In genomic region chr12:92105110-92105509, GRCh38 we compare ENCODE assay signal across 16 cellular contexts. TPM values are rescaled to one million over a fixed set of nuclear protein-coding genes. Genes with fewer than 3 reads are reported as not detected.
DNase-seq lines count a peak whose midpoint lies in the region; ATAC-seq lines count a peak whose summit lies in the region.
"Had no signal": no experiment of that assay in that cellular context is flagged by ENCODE, and none has a peak within 500 bp of the region (broad histone marks: within the 10 kb centered on the region; RNA-seq: fewer than 3 reads in every experiment).

No MANE protein-coding gene starts in this region.

- no peaks in the 10 kb centered on the region for H3K36me3 ChIP-seq in CD8-positive, alpha-beta memory T cell (ENCODE audit: insufficient read depth, low read length)
- no peaks in the 10 kb centered on the region for H3K36me3 ChIP-seq in naive thymus-derived CD4-positive, alpha-beta T cell (ENCODE audit: control insufficient read depth in 2 of 3, insufficient read depth in 3 of 3, low read length in 3 of 3)
- H3K36me3 ChIP-seq: BLaER1 treated with 17β-estradiol and CSF1 and Interleukin-3, amounts not matched to agents 10 nM and 100 nM had no signal

- H3K27me3 ChIP-seq in CD8-positive, alpha-beta memory T cell (ENCODE audit: insufficient read depth, low read length, poor library complexity, severe bottlenecking), result no peaks in the 10 kb centered on the region
- H3K27me3 ChIP-seq in naive thymus-derived CD4-positive, alpha-beta T cell (ENCODE audit: control insufficient read depth in 2 of 2, insufficient read depth in 2 of 2, low read length in 2 of 2), result no peaks in the 10 kb centered on the region
- H3K27me3 ChIP-seq: BLaER1 treated with 17β-estradiol and CSF1 and Interleukin-3, amounts not matched to agents 10 nM and 100 nM had no signal

- H3K4me3 Mint-ChIP-seq in activated T-cell treated with anti-CD3 and anti-CD28 coated beads, Interleukin-2, amount 50 U/mL, for 24 hours, result peak overlapping the region; percentile 51
- no peak overlapping the region for H3K4me3 Mint-ChIP-seq in CD8-positive, alpha-beta memory T cell
- peak overlapping the region; percentile 27 for H3K4me3 Mint-ChIP-seq in activated naive CD8-positive, alpha-beta T cell treated with anti-CD3 and anti-CD28 coated beads for 36 hours
- peak overlapping the region; percentile 26 to 91 (median 70) for H3K4me3 Mint-ChIP-seq in naive thymus-derived CD4-positive, alpha-beta T cell
- H3K4me3 Mint-ChIP-seq: GM23338 had no signal

- peaks cover 8% of the 10 kb centered on the region for H3K9me3 Mint-ChIP-seq in activated T-cell treated with anti-CD3 and anti-CD28 coated beads, Interleukin-2, amount 50 U/mL, for 24 hours
- H3K9me3 Mint-ChIP-seq in CD8-positive, alpha-beta memory T cell, result no peaks in the 10 kb centered on the region
- H3K9me3 Mint-ChIP-seq in activated naive CD8-positive, alpha-beta T cell treated with anti-CD3 and anti-CD28 coated beads for 36 hours, result peaks cover 7% of the 10 kb centered on the region
- H3K9me3 Mint-ChIP-seq in naive thymus-derived CD4-positive, alpha-beta T cell, result peaks cover 0 to 10% (median 4%) of the 10 kb centered on the region in 11 donors
- H3K9me3 Mint-ChIP-seq: GM23338 had no signal

- CTCF ChIA-PET in CD8-positive, alpha-beta memory T cell (lab: Charles Lee), result interaction anchor here (1.3 kb wide), 1 partner anchor 74 kb away, joined by 3 read pairs; no protein-coding TSS in a partner anchor
- CTCF ChIA-PET in naive thymus-derived CD4-positive, alpha-beta T cell (lab: Charles Lee), result interaction anchor here (0.8 to 1.1 kb wide), 4 partner anchors 9 to 54 kb away, joined by 3 to 5 read pairs (median 3); no protein-coding TSS in a partner anchor

- H3K9me3 ChIP-seq in CD8-positive, alpha-beta memory T cell (ENCODE audit: low read length), result no peaks in the 10 kb centered on the region
- H3K9me3 ChIP-seq in naive thymus-derived CD4-positive, alpha-beta T cell (ENCODE audit: control insufficient read depth in 2 of 3, low read length in 3 of 3), result peaks cover 0 to 4% (median 0%) of the 10 kb centered on the region in 3 experiments

- H3K27ac Mint-ChIP-seq in activated T-cell treated with anti-CD3 and anti-CD28 coated beads, Interleukin-2, amount 50 U/mL, for 24 hours, result peak overlapping the region; percentile 74
- peak overlapping the region in 1 of 8 donors; percentile 32 for H3K27ac Mint-ChIP-seq in CD8-positive, alpha-beta memory T cell
- H3K27ac Mint-ChIP-seq in activated naive CD8-positive, alpha-beta T cell treated with anti-CD3 and anti-CD28 coated beads for 36 hours, result peak overlapping the region; percentile 60
- peak overlapping the region in 8 of 9 donors; percentile 77 to 92 (median 84) for H3K27ac Mint-ChIP-seq in naive thymus-derived CD4-positive, alpha-beta T cell
- H3K27ac Mint-ChIP-seq: GM23338 had no signal

- no peaks in the 10 kb centered on the region for H3K27me3 Mint-ChIP-seq in activated T-cell treated with anti-CD3 and anti-CD28 coated beads, Interleukin-2, amount 50 U/mL, for 24 hours
- no peaks in the 10 kb centered on the region for H3K27me3 Mint-ChIP-seq in CD8-positive, alpha-beta memory T cell
- H3K27me3 Mint-ChIP-seq in activated naive CD8-positive, alpha-beta T cell treated with anti-CD3 and anti-CD28 coated beads for 36 hours, result no peaks in the 10 kb centered on the region
- no peaks in the 10 kb centered on the region for H3K27me3 Mint-ChIP-seq in naive thymus-derived CD4-positive, alpha-beta T cell

- H3K27ac ChIP-seq in CD8-positive, alpha-beta memory T cell (ENCODE audit: low read depth, low read length), result no peak overlapping the region
- peak overlapping the region; percentile 28 for H3K27ac ChIP-seq in naive thymus-derived CD4-positive, alpha-beta T cell (ENCODE audit: low read depth, low read length)
- H3K27ac ChIP-seq: BLaER1 treated with 17β-estradiol and CSF1 and Interleukin-3, amounts not matched to agents 10 nM and 100 nM had no signal

- DNase-seq in activated T-cell treated with anti-CD3 and anti-CD28 coated beads, Interleukin-2, amount 50 U/mL, for 24 hours, result no peak
- DNase-seq in activated T-cell treated with anti-CD3 and anti-CD28 coated beads, Interleukin-2, amount 50 U/mL, for 1 hour, result no peak
- DNase-seq in CD8-positive, alpha-beta memory T cell, result no peak
- DNase-seq in activated naive CD8-positive, alpha-beta T cell treated with anti-CD3 and anti-CD28 coated beads for 36 hours, result no peak
- no peak for DNase-seq in naive thymus-derived CD4-positive, alpha-beta T cell
- DNase-seq: Calu3, DMS79 treated with DMSO at 0.1 percent for 48 hours, NCI-H1092, NCI-H1694, NCI-H69, PC-3 had no signal

- peaks cover 11% of the 10 kb centered on the region for H3K36me3 Mint-ChIP-seq in activated T-cell treated with anti-CD3 and anti-CD28 coated beads, Interleukin-2, amount 50 U/mL, for 24 hours (ENCODE audit: low read depth)
- H3K36me3 Mint-ChIP-seq in CD8-positive, alpha-beta memory T cell, result peaks cover 3 to 14% (median 10%) of the 10 kb centered on the region in 3 donors
- H3K36me3 Mint-ChIP-seq in activated naive CD8-positive, alpha-beta T cell treated with anti-CD3 and anti-CD28 coated beads for 36 hours, result peaks cover 15% of the 10 kb centered on the region
- peaks cover 3 to 16% (median 8%) of the 10 kb centered on the region in 5 donors for H3K36me3 Mint-ChIP-seq in naive thymus-derived CD4-positive, alpha-beta T cell

- peaks cover 52% of the 10 kb centered on the region for H3K4me1 ChIP-seq in CD8-positive, alpha-beta memory T cell (ENCODE audit: insufficient read depth, low read length)
- H3K4me1 ChIP-seq in naive thymus-derived CD4-positive, alpha-beta T cell (ENCODE audit: control insufficient read depth in 2 of 2, insufficient read depth in 2 of 2, low read length in 2 of 2), result peaks cover 0 to 56% of the 10 kb centered on the region in 2 donors
- H3K4me1 ChIP-seq: BLaER1 treated with 17β-estradiol and CSF1 and Interleukin-3, amounts not matched to agents 10 nM and 100 nM had no signal

- H3K4me1 Mint-ChIP-seq in activated T-cell treated with anti-CD3 and anti-CD28 coated beads, Interleukin-2, amount 50 U/mL, for 24 hours (ENCODE audit: low read depth), result peaks cover 59% of the 10 kb centered on the region
- H3K4me1 Mint-ChIP-seq in CD8-positive, alpha-beta memory T cell, result peaks cover 22 to 52% (median 48%) of the 10 kb centered on the region in 3 donors
- peaks cover 56% of the 10 kb centered on the region for H3K4me1 Mint-ChIP-seq in activated naive CD8-positive, alpha-beta T cell treated with anti-CD3 and anti-CD28 coated beads for 36 hours
- peaks cover 39 to 87% (median 74%) of the 10 kb centered on the region in 7 donors for H3K4me1 Mint-ChIP-seq in naive thymus-derived CD4-positive, alpha-beta T cell

- peak overlapping the region; percentile 15 for H3K4me3 ChIP-seq in CD8-positive, alpha-beta memory T cell (ENCODE audit: low read length)
- no peak overlapping the region for H3K4me3 ChIP-seq in naive thymus-derived CD4-positive, alpha-beta T cell (ENCODE audit: low read length)
- H3K4me3 ChIP-seq: BLaER1 treated with 17β-estradiol and CSF1 and Interleukin-3, amounts not matched to agents 10 nM and 100 nM; GM23338 had no signal

- intact Hi-C loops in naive thymus-derived CD4-positive, alpha-beta T cell (cut with micrococcal nuclease), result loop anchor here in 1 of 2 donors (2.0 to 5.0 kb wide), 2 partner anchors 14 to 37 kb away; no protein-coding TSS in a partner anchor

- POLR2A ChIA-PET in CD8-positive, alpha-beta memory T cell (lab: Charles Lee), result no interaction called here
- POLR2A ChIA-PET in naive thymus-derived CD4-positive, alpha-beta T cell (lab: Charles Lee), result interaction anchor here (0.8 to 4.7 kb wide), 21 partner anchors 9 to 474 kb away, joined by 3 to 40 read pairs (median 5); partner anchors contain the start of gene BTG1

- ATAC-seq in naive thymus-derived CD4-positive, alpha-beta T cell, result no peak
- ATAC-seq in GM21447 (IDR thresholded peaks at IDR 0.05; ENCODE audit: unreplicated experiment) (no peak), HG03565 (IDR thresholded peaks at IDR 0.05; ENCODE audit: unreplicated experiment) (no peak), HG03354 (IDR thresholded peaks at IDR 0.05; ENCODE audit: poor library complexity, severe bottlenecking, unreplicated experiment) (no peak)
- ATAC-seq: GM23338, PC-3 had no signal

RNA-seq across cellular contexts. Expression of gene BTG1, which starts 40.5 kb away (rescaled TPM):
- total RNA-seq in CD8-positive, alpha-beta memory T cell, result 100 to 1,000 TPM in 1 of 2 experiments, 10 to 100 TPM in 1; 98.3 to 103 TPM
- 748 TPM for polyA plus RNA-seq in CD8-positive, alpha-beta memory T cell
- total RNA-seq in activated naive CD8-positive, alpha-beta T cell treated with anti-CD3 and anti-CD28 coated beads for 36 hours, result 100 to 1,000 TPM; 147 to 153 TPM
- total RNA-seq in naive thymus-derived CD4-positive, alpha-beta T cell, result 1,000 to 10,000 TPM in 2 of 5 experiments, 100 to 1,000 TPM in 3; 188 to 1,246 (median 571) TPM
- 100 to 1,000 TPM; 479 to 649 TPM for polyA plus RNA-seq in naive thymus-derived CD4-positive, alpha-beta T cell

Comparison
In these comparisons a context has a peak if more than half of its experiments do, and no peak if none do; other contexts are left out.
1. H3K4me3 Mint-ChIP-seq: peak in activated T-cell treated with anti-CD3 and anti-CD28 coated beads, Interleukin-2, amount 50 U/mL, for 24 hours (single experiment), activated naive CD8-positive, alpha-beta T cell treated with anti-CD3 and anti-CD28 coated beads for 36 hours (single experiment) and naive thymus-derived CD4-positive, alpha-beta T cell (10 of 10); none in CD8-positive, alpha-beta memory T cell (0 of 7).